ENCODE assay signal across 9 cellular contexts in the genomic region with DNA sequence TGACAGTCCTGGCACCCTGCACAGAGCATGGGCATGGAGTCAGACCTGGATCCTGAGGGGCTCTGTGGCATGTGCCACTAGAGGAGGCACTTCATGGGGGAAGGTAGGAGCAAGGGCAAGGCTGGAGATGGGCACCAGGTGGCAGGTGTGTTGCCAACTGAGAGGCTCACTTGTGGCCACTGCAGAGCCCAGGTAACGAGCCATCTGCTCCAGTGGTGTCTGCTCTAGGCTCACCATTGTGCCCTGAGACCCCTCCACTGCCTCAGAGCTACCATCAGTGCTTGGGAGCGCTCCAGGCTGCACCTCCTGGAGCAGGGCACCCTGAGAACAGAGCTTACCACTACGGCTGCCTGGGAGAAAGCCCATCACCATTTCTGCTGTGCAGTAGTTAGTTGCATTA. TPM values are rescaled to one million over a fixed set of nuclear protein-coding genes. Genes with fewer than 3 reads are reported as not detected.
DNase-seq lines count a peak whose midpoint lies in the region; ATAC-seq lines count a peak whose summit lies in the region.
"Had no signal": no experiment of that assay in that cellular context is flagged by ENCODE, and none has a peak within 500 bp of the region (broad histone marks: within the 10 kb centered on the region; RNA-seq: fewer than 3 reads in every experiment).

No MANE protein-coding gene starts in this region.

- peaks cover 23% of the 10 kb centered on the region for H3K4me1 ChIP-seq in CD4-positive, CD25-positive, alpha-beta regulatory T cell (ENCODE audit: control insufficient read depth, insufficient read depth, low read length, poor library complexity, severe bottlenecking)

- ATAC-seq in CD4-positive, CD25-positive, alpha-beta regulatory T cell (ENCODE audit: low read depth in 2 of 2) = no peak
- no peak for ATAC-seq in naive B cell (ENCODE audit: low read depth in 2 of 2)
- no peak for ATAC-seq in HG03175 (IDR thresholded peaks at IDR 0.05; ENCODE audit: unreplicated experiment)
- no peak for ATAC-seq in GM19328 (IDR thresholded peaks at IDR 0.05; ENCODE audit: unreplicated experiment)

- H3K4me3 ChIP-seq in CD4-positive, CD25-positive, alpha-beta regulatory T cell (ENCODE audit: low read depth, low read length) = no peak overlapping the region

- no peaks in the 10 kb centered on the region for H3K27me3 ChIP-seq in CD4-positive, CD25-positive, alpha-beta regulatory T cell (ENCODE audit: control insufficient read depth, insufficient read depth, low read length)

- H3K4me3 Mint-ChIP-seq in CD4-positive, CD25-positive, alpha-beta regulatory T cell = peak overlapping the region; percentile 64 to 84 (median 79)
- H3K4me3 Mint-ChIP-seq in IgD-negative memory B cell = peak overlapping the region; percentile 49 to 82 (median 72)
- H3K4me3 Mint-ChIP-seq in naive B cell = peak overlapping the region; percentile 36 to 84 (median 74)

- H3K27me3 Mint-ChIP-seq in CD4-positive, CD25-positive, alpha-beta regulatory T cell = no peaks in the 10 kb centered on the region
- no peaks in the 10 kb centered on the region for H3K27me3 Mint-ChIP-seq in IgD-negative memory B cell
- H3K27me3 Mint-ChIP-seq in naive B cell = no peaks in the 10 kb centered on the region

- H3K27ac Mint-ChIP-seq in CD4-positive, CD25-positive, alpha-beta regulatory T cell = peak overlapping the region in 2 of 3 donors; percentile 59 to 67
- H3K27ac Mint-ChIP-seq in IgD-negative memory B cell (peak overlapping the region in 1 of 3 donors; percentile 79), naive B cell (peak overlapping the region in 1 of 6 donors; percentile 47)

- no peaks in the 10 kb centered on the region for H3K9me3 ChIP-seq in CD4-positive, CD25-positive, alpha-beta regulatory T cell (ENCODE audit: control insufficient read depth in 2 of 2, low read length in 2 of 2)

- no peaks in the 10 kb centered on the region for H3K9me3 Mint-ChIP-seq in CD4-positive, CD25-positive, alpha-beta regulatory T cell
- no peaks in the 10 kb centered on the region for H3K9me3 Mint-ChIP-seq in IgD-negative memory B cell
- no peaks in the 10 kb centered on the region for H3K9me3 Mint-ChIP-seq in naive B cell

- peaks cover 0 to 38% (median 16%) of the 10 kb centered on the region in 4 donors for H3K4me1 Mint-ChIP-seq in CD4-positive, CD25-positive, alpha-beta regulatory T cell
- H3K4me1 Mint-ChIP-seq in IgD-negative memory B cell = peaks cover 3 to 7% (median 4%) of the 10 kb centered on the region in 3 donors
- peaks cover 7 to 32% (median 26%) of the 10 kb centered on the region in 3 donors for H3K4me1 Mint-ChIP-seq in naive B cell

- H3K27ac ChIP-seq in CD4-positive, CD25-positive, alpha-beta regulatory T cell (ENCODE audit: insufficient read depth, low read length, poor library complexity, severe bottlenecking) = peak overlapping the region; percentile 85
- H3K27ac ChIP-seq in angular gyrus (ENCODE audit: low read depth, low read length) = peak overlapping the region; percentile 42

- DNase-seq in CD4-positive, CD25-positive, alpha-beta regulatory T cell = peak in 1 of 3 donors; percentile 33
- DNase-seq in naive B cell (no peak), NCI-H2196 treated with DMSO at 0.1 percent for 48 hours (lab: John Stamatoyannopoulos, UW; ENCODE audit: unreplicated experiment) (no peak), GM19238 (ENCODE audit: insufficient read length, low spot score) (no peak)

- H3K36me3 ChIP-seq in CD4-positive, CD25-positive, alpha-beta regulatory T cell (ENCODE audit: control insufficient read depth, insufficient read depth, low read length) = peaks cover 18% of the 10 kb centered on the region

- peaks cover 4% of the 10 kb centered on the region for H3K36me3 Mint-ChIP-seq in CD4-positive, CD25-positive, alpha-beta regulatory T cell
- no peaks in the 10 kb centered on the region for H3K36me3 Mint-ChIP-seq in IgD-negative memory B cell
- H3K36me3 Mint-ChIP-seq in naive B cell = no peaks in the 10 kb centered on the region

RNA-seq across cellular contexts. Expression of a gene that starts 1.3 kb away (rescaled TPM):
- 76.7 TPM for total RNA-seq in CD4-positive, CD25-positive, alpha-beta regulatory T cell
- 1 to 10 TPM; 1.2 to 4.3 (median 1.6) TPM for polyA plus RNA-seq in CD4-positive, CD25-positive, alpha-beta regulatory T cell
- 4.2 TPM for polyA plus RNA-seq in IgD-negative memory B cell
- polyA plus RNA-seq in naive B cell (ENCODE audit: low read depth in 6 of 6) = 1 to 10 TPM in 5 of 6 donors, under 1 TPM in 1; 0.56 to 4.4 (median 2.5) TPM

RNA-seq across cellular contexts. Expression of a gene that starts 13.3 kb away (rescaled TPM):
- total RNA-seq in CD4-positive, CD25-positive, alpha-beta regulatory T cell = 75.2 TPM
- 10 to 100 TPM; 24.5 to 30.2 (median 28.1) TPM for polyA plus RNA-seq in CD4-positive, CD25-positive, alpha-beta regulatory T cell
- polyA plus RNA-seq in IgD-negative memory B cell (33.7 TPM), naive B cell (ENCODE audit: low read depth in 6 of 6) (10 to 100 TPM; 15.1 to 29.7 (median 21.3) TPM)

RNA-seq across cellular contexts. Expression of a gene that starts 14.4 kb away (rescaled TPM):
- 67.2 TPM for total RNA-seq in CD4-positive, CD25-positive, alpha-beta regulatory T cell
- 10 to 100 TPM; 80.7 to 93.9 (median 90.2) TPM for polyA plus RNA-seq in CD4-positive, CD25-positive, alpha-beta regulatory T cell
- 110 TPM for polyA plus RNA-seq in IgD-negative memory B cell
- polyA plus RNA-seq in naive B cell (ENCODE audit: low read depth in 6 of 6) = 100 to 1,000 TPM in 2 of 6 donors, 10 to 100 TPM in 4; 73.1 to 107 (median 91.0) TPM

RNA-seq across cellular contexts. Expression of a gene that starts 20.5 kb away (rescaled TPM):
- total RNA-seq in CD4-positive, CD25-positive, alpha-beta regulatory T cell = 0.44 TPM
- polyA plus RNA-seq in CD4-positive, CD25-positive, alpha-beta regulatory T cell = not detected
- polyA plus RNA-seq in IgD-negative memory B cell (not detected), naive B cell (ENCODE audit: low read depth in 6 of 6) (not detected)
- total RNA-seq: activated CD8-positive, alpha-beta memory T cell treated with anti-CD3 and anti-CD28 coated beads for 36 hours had no signal

RNA-seq across cellular contexts. Expression of a gene that starts 50.3 kb away (rescaled TPM):
- 41.1 TPM for total RNA-seq in CD4-positive, CD25-positive, alpha-beta regulatory T cell
- 1 to 10 TPM; 2.7 to 6.6 (median 4.5) TPM for polyA plus RNA-seq in CD4-positive, CD25-positive, alpha-beta regulatory T cell
- 4.8 TPM for polyA plus RNA-seq in IgD-negative memory B cell
- 1 to 10 TPM in 5 of 6 donors, under 1 TPM in 1; 0.49 to 6.7 (median 2.3) TPM for polyA plus RNA-seq in naive B cell (ENCODE audit: low read depth in 6 of 6)
